16 cellular contexts compared by ENCODE assay signal in the genomic region with DNA sequence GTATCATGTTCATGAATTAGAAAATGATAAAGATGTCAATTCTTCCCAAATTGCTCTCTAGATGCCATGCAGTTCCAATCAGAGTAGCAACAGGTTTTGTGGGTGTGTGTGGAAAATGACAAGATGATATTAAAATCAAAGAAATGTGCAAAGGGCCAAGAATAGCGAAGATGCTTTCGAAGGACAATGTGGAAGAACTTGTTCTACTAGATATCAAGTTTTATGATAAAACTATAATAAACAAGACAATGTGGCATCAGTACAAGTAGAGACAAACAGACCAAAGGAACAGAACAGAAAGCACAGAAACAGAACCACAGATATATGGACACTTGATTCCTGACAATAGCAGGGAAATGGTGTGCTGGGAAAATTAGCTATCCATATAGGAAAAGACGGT. TPM values are rescaled to one million over a fixed set of nuclear protein-coding genes. Genes with fewer than 3 reads are reported as not detected.
DNase-seq lines count a peak whose midpoint lies in the region; ATAC-seq and TF ChIP-seq lines count a peak whose summit lies in the region.
"Had no signal": no experiment of that assay in that cellular context is flagged by ENCODE, and none has a peak within 500 bp of the region (broad histone marks: within the 10 kb centered on the region; RNA-seq: fewer than 3 reads in every experiment).

No MANE protein-coding gene starts in this region.

- in situ Hi-C loops in ACHN (cut with HindIII; ENCODE audit: low pct_ligation_motif_present, low pct_unique_long_range_greater_than_20kb, low sequenced_read_pairs) = no loop called here

- peaks cover 100% of the 10 kb centered on the region for H3K79me2 ChIP-seq in Loucy (ENCODE audit: insufficient read depth, low read length)

- POLR2A ChIA-PET in CD4-positive, alpha-beta T cell (lab: Charles Lee) = no interaction called here

- no peaks in the 10 kb centered on the region for H3F3A ChIP-seq in Loucy (ENCODE audit: low read depth)

- no peak overlapping the region for H3K9ac ChIP-seq in Loucy (ENCODE audit: low read depth, low read length, poor library complexity, severe bottlenecking)
- H3K9ac ChIP-seq: BLaER1 had no signal

- H3K27ac Mint-ChIP-seq in CD4-positive, alpha-beta T cell = no peak overlapping the region
- H3K27ac Mint-ChIP-seq in mesothelial cell of epicardium = peak overlapping the region; percentile 33
- H3K27ac Mint-ChIP-seq: HFFc6 had no signal

- intact Hi-C loops in CD4-positive, alpha-beta T cell (cut with DNase I, micrococcal nuclease) = loop anchor here (5.0 to 10.0 kb wide), 3 partner anchors 48 to 225 kb away; partner anchors contain the start of gene GK (in 1 of the 2)

- TF ChIP-seq CTCF in CD4-positive, alpha-beta T cell (IDR thresholded peaks at IDR 0.05) = no peak
- TF ChIP-seq CTCF in Loucy (conservative IDR thresholded peaks at IDR 0.05; ENCODE audit: low read length) = no peak
- TF ChIP-seq CTCF in mesothelial cell of epicardium (IDR thresholded peaks at IDR 0.05; ENCODE audit: unreplicated experiment) = no peak

- DNase-seq in DMS53 (lab: John Stamatoyannopoulos, UW) (peak; percentile 6), DMS53 treated with DMSO at 0.1 percent for 48 hours (lab: John Stamatoyannopoulos, UW; ENCODE audit: unreplicated experiment) (no peak), mesothelial cell of epicardium (ENCODE audit: low spot score in 2 of 2, unreplicated experiment in 2 of 2) (no peak), hepatic stellate cell (ENCODE audit: low spot score) (no peak), ACHN (no peak)
- DNase-seq in CD4-positive, alpha-beta T cell = no peak
- DNase-seq: AML-193, DMS 273 treated with DMSO at 0.1 percent for 48 hours, DMS79 treated with DMSO at 0.1 percent for 48 hours, EL, HFFc6 had no signal

- H3K4me3 ChIP-seq in Loucy (ENCODE audit: low read length, poor library complexity, severe bottlenecking) = no peak overlapping the region
- H3K4me3 ChIP-seq: BLaER1, HAP-1 had no signal

- no peaks in the 10 kb centered on the region for H3K36me3 Mint-ChIP-seq in CD4-positive, alpha-beta T cell (ENCODE audit: low read depth)
- H3K36me3 Mint-ChIP-seq in mesothelial cell of epicardium = no peaks in the 10 kb centered on the region

- peak overlapping the region; percentile 44 for H3K4me2 ChIP-seq in Loucy (ENCODE audit: low read depth, low read length, poor library complexity, severe bottlenecking)
- H3K4me2 ChIP-seq: BLaER1 had no signal

- H3K9me3 ChIP-seq in CD4-positive, alpha-beta T cell (ENCODE audit: control insufficient read depth, low read length) = no peaks in the 10 kb centered on the region
- no peaks in the 10 kb centered on the region for H3K9me3 ChIP-seq in Loucy (ENCODE audit: insufficient read depth, low read depth, low read length)
- H3K9me3 ChIP-seq: BLaER1, HAP-1 had no signal

- H3K4me1 Mint-ChIP-seq in CD4-positive, alpha-beta T cell (ENCODE audit: low read depth) = peaks cover 71% of the 10 kb centered on the region
- H3K4me1 Mint-ChIP-seq in mesothelial cell of epicardium = peaks cover 39% of the 10 kb centered on the region

- H3K9me2 ChIP-seq in Loucy (replicated peaks; ENCODE audit: low read depth, low read length) = no peaks in the 10 kb centered on the region

- no peak overlapping the region for H3K27ac ChIP-seq in CD4-positive, alpha-beta T cell (ENCODE audit: low read depth, low read length)
- H3K27ac ChIP-seq: 22Rv1, BLaER1 had no signal

- no peaks in the 10 kb centered on the region for H3K27me3 ChIP-seq in CD4-positive, alpha-beta T cell (ENCODE audit: control insufficient read depth, insufficient read depth, low read length)
- no peaks in the 10 kb centered on the region for H3K27me3 ChIP-seq in Loucy (ENCODE audit: insufficient read depth, low read length, poor library complexity, severe bottlenecking)
- H3K27me3 ChIP-seq: BLaER1 had no signal

- peaks cover 27% of the 10 kb centered on the region for H3K4me1 ChIP-seq in Loucy (ENCODE audit: insufficient read depth, low read length, poor library complexity, severe bottlenecking)
- H3K4me1 ChIP-seq: BLaER1, HAP-1 had no signal

- H3K27me3 Mint-ChIP-seq in CD4-positive, alpha-beta T cell = no peaks in the 10 kb centered on the region
- no peaks in the 10 kb centered on the region for H3K27me3 Mint-ChIP-seq in mesothelial cell of epicardium (ENCODE audit: low read depth)

- no peaks in the 10 kb centered on the region for H3K36me3 ChIP-seq in Loucy (ENCODE audit: insufficient read depth, low read length)
- H3K36me3 ChIP-seq: BLaER1, HAP-1 had no signal

- H2AFZ ChIP-seq in Loucy (ENCODE audit: low read length) = no peak overlapping the region

- no peaks in the 10 kb centered on the region for H3K9me3 Mint-ChIP-seq in CD4-positive, alpha-beta T cell
- H3K9me3 Mint-ChIP-seq in mesothelial cell of epicardium = peaks cover 26% of the 10 kb centered on the region
- H3K9me3 Mint-ChIP-seq: HFFc6 had no signal

- no peak for ATAC-seq in CD4-positive, alpha-beta T cell (ENCODE audit: poor library complexity)
- ATAC-seq in GM18502 (IDR thresholded peaks at IDR 0.05; ENCODE audit: poor library complexity, unreplicated experiment) = no peak

- CTCF ChIA-PET in CD4-positive, alpha-beta T cell (lab: Charles Lee) = no interaction called here

- H3K4me3 Mint-ChIP-seq in CD4-positive, alpha-beta T cell = peak overlapping the region; percentile 1
- no peak overlapping the region for H3K4me3 Mint-ChIP-seq in mesothelial cell of epicardium
- H3K4me3 Mint-ChIP-seq: HFFc6 had no signal

- peaks cover 40% of the 10 kb centered on the region for H4K20me1 ChIP-seq in Loucy (ENCODE audit: insufficient read depth, low read length, poor library complexity, severe bottlenecking)

RNA-seq across cellular contexts. Expression of gene TAB3, which starts 9.0 kb away (rescaled TPM):
- 10 to 100 TPM; 24.7 to 25.6 TPM for total RNA-seq in CD4-positive, alpha-beta T cell
- 28.3 to 28.9 TPM (median 28.7 TPM) in 3 replicates for total RNA-seq in mesothelial cell of epicardium
